In genomic region chr6:88884361-88884760, GRCh38 we compare ENCODE assay signal across 23 cellular contexts.
"Had no signal": no experiment of that assay in that cellular context is flagged by ENCODE, and none has a peak within 500 bp of the region (broad histone marks: within the 10 kb centered on the region; RNA-seq: fewer than 3 reads in every experiment).

No MANE protein-coding gene starts in this region.

- H3K4me3 Mint-ChIP-seq: immature natural killer cell; naive thymus-derived CD8-positive, alpha-beta T cell; nephron; neural progenitor cell; stimulated activated memory B cell treated with anti-CD40 and anti-IgM and Interleukin-4, amounts not matched to agents 10 μg/mL and 1 μg/mL and 100 μg/mL, for 72 hours had no signal

- H3K27me3 Mint-ChIP-seq: naive thymus-derived CD8-positive, alpha-beta T cell; progenitor cell of endocrine pancreas; stimulated activated memory B cell treated with anti-CD40 and anti-IgM and Interleukin-4, amounts not matched to agents 10 μg/mL and 1 μg/mL and 100 μg/mL, for 72 hours had no signal

- ATAC-seq: left colon; left lung; lower lobe of right lung; naive thymus-derived CD8-positive, alpha-beta T cell; right lobe of liver; stimulated activated memory B cell treated with anti-CD40 and anti-IgM and Interleukin-4, amounts not matched to agents 10 μg/mL and 1 μg/mL and 100 μg/mL, for 72 hours; upper lobe of right lung had no signal

- H3K9me3 Mint-ChIP-seq: immature natural killer cell; naive thymus-derived CD8-positive, alpha-beta T cell; stimulated activated memory B cell treated with anti-CD40 and anti-IgM and Interleukin-4, amounts not matched to agents 10 μg/mL and 1 μg/mL and 100 μg/mL, for 72 hours had no signal

- H3K4me1 Mint-ChIP-seq: nephron, neural progenitor cell had no signal

- H3K27ac Mint-ChIP-seq: immature natural killer cell; nephron; neural progenitor cell; progenitor cell of endocrine pancreas; stimulated activated memory B cell treated with anti-CD40 and anti-IgM and Interleukin-4, amounts not matched to agents 10 μg/mL and 1 μg/mL and 100 μg/mL, for 72 hours had no signal

- DNase-seq: hypothalamus; immature natural killer cell; kidney; left colon; left lung; lower lobe of right lung; mammary epithelial cell; mesenchymal stem cell; naive thymus-derived CD8-positive, alpha-beta T cell; occipital lobe; right lobe of liver; stimulated activated CD4-positive, alpha-beta T cell treated with anti-CD3 and anti-CD28 coated beads, Interleukin-1b, Interleukin-23, amount 100 ng/mL, for 48 hours; stimulated activated CD4-positive, alpha-beta T cell treated with anti-CD3 and anti-CD28 coated beads, Interleukin-2, amount 100 ng/mL, for 48 hours; stimulated activated CD4-positive, alpha-beta T cell treated with anti-CD3 and anti-CD28 coated beads, Interleukin-4, amount 100 ng/mL, for 4 hours; stimulated activated CD8-positive, alpha-beta memory T cell treated with anti-CD3 and anti-CD28 coated beads, Interleukin-4, amount 100 ng/mL, for 48 hours; stimulated activated naive CD4-positive, alpha-beta T cell treated with Interleukin-2 at 50 U/mL for 16 hours; tibial artery; trophoblast cell; upper lobe of right lung had no signal
